Comparison of ENCODE assay signal across 18 cellular contexts in the genomic region with DNA sequence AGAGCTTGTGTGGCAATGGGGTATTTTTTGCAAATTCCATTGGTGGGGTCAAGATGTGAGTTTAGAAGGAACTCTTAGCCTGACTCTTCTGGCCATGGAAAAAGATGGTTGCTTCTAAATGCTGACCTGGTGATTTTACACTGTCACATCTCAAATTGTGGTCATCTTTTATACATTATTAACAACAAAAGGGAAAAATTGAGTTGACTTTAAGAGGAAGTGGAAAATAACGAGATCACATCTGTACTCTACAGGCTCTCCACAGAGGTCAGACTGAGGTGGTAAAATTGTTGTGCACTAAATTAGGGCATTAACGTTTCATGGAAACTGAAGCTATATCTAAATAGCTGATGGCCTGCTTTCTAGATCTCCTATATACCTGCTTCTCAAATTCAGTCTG. TPM values are rescaled to one million over a fixed set of nuclear protein-coding genes. Genes with fewer than 3 reads are reported as not detected.
DNase-seq lines count a peak whose midpoint lies in the region; ATAC-seq and TF ChIP-seq lines count a peak whose summit lies in the region.
"Had no signal": no experiment of that assay in that cellular context is flagged by ENCODE, and none has a peak within 500 bp of the region (broad histone marks: within the 10 kb centered on the region; RNA-seq: fewer than 3 reads in every experiment).

No MANE protein-coding gene starts in this region.

- H4K20me1 ChIP-seq in KMS-11 (ENCODE audit: insufficient read depth) = no peaks in the 10 kb centered on the region

- H3K27ac Mint-ChIP-seq in activated T-helper 1 cell treated with anti-CD3 and anti-CD28 coated beads, Interleukin-12 subunit alpha, Interleukin-12 subunit beta, Interleukin-2, Interleukin-4 antibody, amounts not matched to agents 30 ng/mL and 10 ng/mL and 1 ng/mL, durations not matched to agents 14 hours and 24 hours and 36 hours = peak overlapping the region; percentile 18
- no peak overlapping the region for H3K27ac Mint-ChIP-seq in activated CD4-positive, alpha-beta T cell treated with anti-CD3 and anti-CD28 coated beads, Interleukin-2, amount 10 ng/mL, durations not matched to agents 7 days and 5 days
- H3K27ac Mint-ChIP-seq: activated CD4-positive, alpha-beta memory T cell treated with anti-CD3 and anti-CD28 coated beads, Interleukin-2, amount 10 ng/mL, durations not matched to agents 7 days and 5 days; activated T-helper 17 cell treated with anti-CD3 and anti-CD28 coated beads, Interleukin-2, amount 50 U/mL, for 72 hours had no signal

- H3K36me3 ChIP-seq in KMS-11 (ENCODE audit: insufficient read depth) = no peaks in the 10 kb centered on the region

- TF ChIP-seq CTCF in GM10248 (IDR thresholded peaks at IDR 0.05; ENCODE audit: control extremely low read depth, extremely low read depth, low read depth, missing control alignments) (no peak), KMS-11 (conservative IDR thresholded peaks at IDR 0.05; ENCODE audit: low read depth, low read length) (no peak), foreskin keratinocyte (conservative IDR thresholded peaks at IDR 0.05) (no peak)

- H3K4me3 ChIP-seq in KMS-11 (IDR thresholded peaks at IDR 0.05; ENCODE audit: insufficient read depth, low read depth, low read length) = no peak overlapping the region
- H3K4me3 ChIP-seq: adrenal gland, cardiac muscle cell, esophagus muscularis mucosa, skin epidermis had no signal

- peaks cover 9% of the 10 kb centered on the region for H3K4me1 Mint-ChIP-seq in activated T-helper 1 cell treated with anti-CD3 and anti-CD28 coated beads, Interleukin-12 subunit alpha, Interleukin-12 subunit beta, Interleukin-2, Interleukin-4 antibody, amounts not matched to agents 30 ng/mL and 10 ng/mL and 1 ng/mL, durations not matched to agents 14 hours and 24 hours and 36 hours (ENCODE audit: low read depth)
- H3K4me1 Mint-ChIP-seq in activated CD4-positive, alpha-beta T cell treated with anti-CD3 and anti-CD28 coated beads, Interleukin-2, amount 10 ng/mL, durations not matched to agents 7 days and 5 days = peaks cover 2% of the 10 kb centered on the region

- intact Hi-C loops in activated T-helper 1 cell treated with anti-CD3 and anti-CD28 coated beads, Interleukin-12 subunit alpha, Interleukin-12 subunit beta, Interleukin-2, Interleukin-4 antibody, amounts not matched to agents 30 ng/mL and 10 ng/mL and 1 ng/mL, durations not matched to agents 14 hours and 24 hours and 36 hours (cut with micrococcal nuclease) = no loop called here

- peaks cover 19% of the 10 kb centered on the region for H3K4me1 ChIP-seq in KMS-11 (ENCODE audit: low read depth, poor library complexity, severe bottlenecking)
- no peaks in the 10 kb centered on the region for H3K4me1 ChIP-seq in foreskin keratinocyte
- H3K4me1 ChIP-seq: esophagus muscularis mucosa had no signal

- H3K27me3 Mint-ChIP-seq in activated T-helper 1 cell treated with anti-CD3 and anti-CD28 coated beads, Interleukin-12 subunit alpha, Interleukin-12 subunit beta, Interleukin-2, Interleukin-4 antibody, amounts not matched to agents 30 ng/mL and 10 ng/mL and 1 ng/mL, durations not matched to agents 14 hours and 24 hours and 36 hours (ENCODE audit: insufficient read depth) = no peaks in the 10 kb centered on the region
- no peaks in the 10 kb centered on the region for H3K27me3 Mint-ChIP-seq in activated CD4-positive, alpha-beta T cell treated with anti-CD3 and anti-CD28 coated beads, Interleukin-2, amount 10 ng/mL, durations not matched to agents 7 days and 5 days
- H3K27me3 Mint-ChIP-seq: activated CD4-positive, alpha-beta memory T cell treated with anti-CD3 and anti-CD28 coated beads, Interleukin-2, amount 10 ng/mL, durations not matched to agents 7 days and 5 days; activated T-helper 17 cell treated with anti-CD3 and anti-CD28 coated beads, Interleukin-2, amount 50 U/mL, for 72 hours; CD4-positive, alpha-beta memory T cell had no signal

- H3K9me3 Mint-ChIP-seq in activated T-helper 1 cell treated with anti-CD3 and anti-CD28 coated beads, Interleukin-12 subunit alpha, Interleukin-12 subunit beta, Interleukin-2, Interleukin-4 antibody, amounts not matched to agents 30 ng/mL and 10 ng/mL and 1 ng/mL, durations not matched to agents 14 hours and 24 hours and 36 hours = no peaks in the 10 kb centered on the region
- no peaks in the 10 kb centered on the region for H3K9me3 Mint-ChIP-seq in activated CD4-positive, alpha-beta T cell treated with anti-CD3 and anti-CD28 coated beads, Interleukin-2, amount 10 ng/mL, durations not matched to agents 7 days and 5 days
- H3K9me3 Mint-ChIP-seq: activated CD4-positive, alpha-beta memory T cell treated with anti-CD3 and anti-CD28 coated beads, Interleukin-2, amount 10 ng/mL, durations not matched to agents 7 days and 5 days; activated T-helper 17 cell treated with anti-CD3 and anti-CD28 coated beads, Interleukin-2, amount 50 U/mL, for 72 hours; CD4-positive, alpha-beta memory T cell had no signal

- peak overlapping the region; percentile 4; the same call in 1 of the 2 replicates for H3K4me2 ChIP-seq in KMS-11

- CTCF ChIA-PET in GM10248 (lab: Yijun Ruan, JAX) = interaction anchor here (0.9 to 1.8 kb wide), 3 partner anchors 10 to 26 kb away, joined by 3 to 9 read pairs (median 3); no protein-coding TSS in a partner anchor
- CTCF ChIA-PET in activated CD4-positive, alpha-beta T cell treated with anti-CD3 and anti-CD28 coated beads, Interleukin-2, amount 10 ng/mL, durations not matched to agents 7 days and 5 days (lab: Charles Lee) = interaction anchor here (0.8 to 1.2 kb wide), 3 partner anchors 9 to 18 kb away, joined by 3 to 4 read pairs (median 3); no protein-coding TSS in a partner anchor

- no peak overlapping the region for H2AFZ ChIP-seq in KMS-11 (ENCODE audit: low read depth)

- H3K27me3 ChIP-seq in KMS-11 (ENCODE audit: insufficient read depth, low read depth) (no peaks in the 10 kb centered on the region), foreskin keratinocyte (no peaks in the 10 kb centered on the region)
- H3K27me3 ChIP-seq: adrenal gland, cardiac muscle cell, esophagus muscularis mucosa had no signal

- no peak overlapping the region for H3K4me3 Mint-ChIP-seq in activated T-helper 1 cell treated with anti-CD3 and anti-CD28 coated beads, Interleukin-12 subunit alpha, Interleukin-12 subunit beta, Interleukin-2, Interleukin-4 antibody, amounts not matched to agents 30 ng/mL and 10 ng/mL and 1 ng/mL, durations not matched to agents 14 hours and 24 hours and 36 hours
- no peak overlapping the region for H3K4me3 Mint-ChIP-seq in activated CD4-positive, alpha-beta T cell treated with anti-CD3 and anti-CD28 coated beads, Interleukin-2, amount 10 ng/mL, durations not matched to agents 7 days and 5 days
- H3K4me3 Mint-ChIP-seq: activated CD4-positive, alpha-beta memory T cell treated with anti-CD3 and anti-CD28 coated beads, Interleukin-2, amount 10 ng/mL, durations not matched to agents 7 days and 5 days; activated T-helper 17 cell treated with anti-CD3 and anti-CD28 coated beads, Interleukin-2, amount 50 U/mL, for 72 hours; CD4-positive, alpha-beta memory T cell had no signal

- H3K36me3 Mint-ChIP-seq in activated T-helper 1 cell treated with anti-CD3 and anti-CD28 coated beads, Interleukin-12 subunit alpha, Interleukin-12 subunit beta, Interleukin-2, Interleukin-4 antibody, amounts not matched to agents 30 ng/mL and 10 ng/mL and 1 ng/mL, durations not matched to agents 14 hours and 24 hours and 36 hours (ENCODE audit: low read depth) = peaks cover 29% of the 10 kb centered on the region
- H3K36me3 Mint-ChIP-seq in activated CD4-positive, alpha-beta T cell treated with anti-CD3 and anti-CD28 coated beads, Interleukin-2, amount 10 ng/mL, durations not matched to agents 7 days and 5 days (ENCODE audit: low read depth) = peaks cover 28% of the 10 kb centered on the region

- ATAC-seq in GM18867 (IDR thresholded peaks at IDR 0.05; ENCODE audit: unreplicated experiment) (peak; percentile 55), GM21381 (IDR thresholded peaks at IDR 0.05; ENCODE audit: unreplicated experiment) (no peak), foreskin keratinocyte (no peak)
- ATAC-seq: activated T-helper 17 cell treated with anti-CD3 and anti-CD28 coated beads, Interleukin-2, amount 50 U/mL, for 72 hours had no signal

- DNase-seq in GM10248 (ENCODE audit: extremely low spot score) (peak; percentile 48), DMS 273 treated with DMSO at 0.1 percent for 48 hours (lab: John Stamatoyannopoulos, UW) (no peak), foreskin keratinocyte (no peak)
- no peak for DNase-seq in activated T-helper 1 cell treated with anti-CD3 and anti-CD28 coated beads, Interleukin-12 subunit alpha, Interleukin-12 subunit beta, Interleukin-2, Interleukin-4 antibody, amounts not matched to agents 30 ng/mL and 10 ng/mL and 1 ng/mL, durations not matched to agents 14 hours and 24 hours and 36 hours (ENCODE audit: low spot score)
- no peak for DNase-seq in activated CD4-positive, alpha-beta T cell treated with anti-CD3 and anti-CD28 coated beads, Interleukin-2, amount 10 ng/mL, durations not matched to agents 7 days and 5 days
- DNase-seq: activated CD4-positive, alpha-beta memory T cell treated with anti-CD3 and anti-CD28 coated beads, Interleukin-2, amount 10 ng/mL, durations not matched to agents 7 days and 5 days; adrenal gland; CD4-positive, alpha-beta memory T cell; head of caudate nucleus; NCI-H1105 treated with DMSO at 0.1 percent for 48 hours; stimulated activated CD4-positive, alpha-beta T cell treated with anti-CD3 and anti-CD28 coated beads, Interleukin-4, amount 100 ng/mL, for 24 hours had no signal

- H3K79me2 ChIP-seq in KMS-11 (ENCODE audit: insufficient read depth, low read depth) = no peaks in the 10 kb centered on the region

- H3K9ac ChIP-seq in KMS-11 = no peak overlapping the region

- H3K27ac ChIP-seq in KMS-11 (no peak overlapping the region), foreskin keratinocyte (no peak overlapping the region)
- H3K27ac ChIP-seq: adrenal gland, cardiac muscle cell, esophagus muscularis mucosa, skin epidermis had no signal

- POLR2A ChIA-PET in GM10248 (lab: Yijun Ruan, JAX) = interaction anchor here (0.6 kb wide), 1 partner anchor 108 kb away, joined by 3 read pairs; no protein-coding TSS in a partner anchor
- POLR2A ChIA-PET in activated CD4-positive, alpha-beta T cell treated with anti-CD3 and anti-CD28 coated beads, Interleukin-2, amount 10 ng/mL, durations not matched to agents 7 days and 5 days (lab: Charles Lee) = no interaction called here

RNA-seq across cellular contexts. Expression of a gene that starts 44.7 kb away (rescaled TPM):
- total RNA-seq in activated T-helper 1 cell treated with anti-CD3 and anti-CD28 coated beads, Interleukin-12 subunit alpha, Interleukin-12 subunit beta, Interleukin-2, Interleukin-4 antibody, amounts not matched to agents 30 ng/mL and 10 ng/mL and 1 ng/mL, durations not matched to agents 14 hours and 24 hours and 36 hours = 163 TPM in 2 replicates
- 10 to 100 TPM; 79.2 to 84.4 TPM for total RNA-seq in activated CD4-positive, alpha-beta T cell treated with anti-CD3 and anti-CD28 coated beads, Interleukin-2, amount 10 ng/mL, durations not matched to agents 7 days and 5 days
- 120 and 139 TPM in 2 replicates for total RNA-seq in foreskin keratinocyte
- polyA plus RNA-seq in foreskin keratinocyte = 21.2 and 28.5 TPM in 2 replicates

RNA-seq across cellular contexts. Expression of a gene that starts 54.1 kb away (rescaled TPM):
- 1,690 and 1,698 TPM in 2 replicates for total RNA-seq in activated T-helper 1 cell treated with anti-CD3 and anti-CD28 coated beads, Interleukin-12 subunit alpha, Interleukin-12 subunit beta, Interleukin-2, Interleukin-4 antibody, amounts not matched to agents 30 ng/mL and 10 ng/mL and 1 ng/mL, durations not matched to agents 14 hours and 24 hours and 36 hours
- total RNA-seq in activated CD4-positive, alpha-beta T cell treated with anti-CD3 and anti-CD28 coated beads, Interleukin-2, amount 10 ng/mL, durations not matched to agents 7 days and 5 days = 1,000 to 10,000 TPM; 1,236 to 1,343 TPM
- 1,897 and 1,923 TPM in 2 replicates for total RNA-seq in foreskin keratinocyte
- 2,205 and 2,270 TPM in 2 replicates for polyA plus RNA-seq in foreskin keratinocyte
